In the genomic region with DNA sequence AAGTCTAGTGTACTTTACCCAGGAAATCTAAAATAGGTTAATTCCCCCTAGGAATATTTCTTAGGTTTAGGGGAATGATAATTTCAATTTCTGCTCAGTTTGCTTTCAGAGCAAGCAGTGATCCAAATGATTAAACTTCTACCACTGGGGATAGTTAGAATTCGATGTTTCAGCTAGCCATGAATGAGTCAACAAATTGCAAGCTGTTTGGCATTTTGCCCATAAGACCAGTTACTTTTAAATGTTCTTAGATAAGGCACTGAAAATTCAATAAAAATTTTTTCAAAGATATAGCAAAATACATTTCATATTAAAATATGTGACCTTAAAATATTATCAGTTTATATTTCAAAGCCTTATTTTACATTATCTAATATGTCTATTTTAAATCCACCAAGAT, we compare ENCODE assay signal across 25 cellular contexts.
DNase-seq lines count a peak whose midpoint lies in the region; ATAC-seq and TF ChIP-seq lines count a peak whose summit lies in the region.
"Had no signal": no experiment of that assay in that cellular context is flagged by ENCODE, and none has a peak within 500 bp of the region (broad histone marks: within the 10 kb centered on the region; RNA-seq: fewer than 3 reads in every experiment).

No MANE protein-coding gene starts in this region.

- DNase-seq in DMS 273 (lab: John Stamatoyannopoulos, UW; ENCODE audit: unreplicated experiment): peak; percentile 0
- no peak for DNase-seq in DMS 273 treated with DMSO at 0.1 percent for 48 hours (lab: John Stamatoyannopoulos, UW)
- DNase-seq in HT1080 (ENCODE audit: low read depth): peak; percentile 38
- DNase-seq in kidney tubule cell (ENCODE audit: low spot score): peak; percentile 52
- DNase-seq: activated CD4-positive, alpha-beta T cell treated with anti-CD3 and anti-CD28 coated beads, Interleukin-2, amount 10 ng/mL, durations not matched to agents 24 days and 14 days; activated CD8-positive, alpha-beta memory T cell treated with anti-CD3 and anti-CD28 coated beads, Interleukin-2, amount 10 ng/mL, durations not matched to agents 7 days and 5 days; activated naive CD8-positive, alpha-beta T cell treated with anti-CD3 and anti-CD28 coated beads for 36 hours; Caco-2; dermis blood vessel endothelial cell; HFFc6; kidney; mammary epithelial cell; MV-4-11; NCI-H2029; NCI-H526; occipital lobe; stimulated activated CD4-positive, alpha-beta T cell treated with anti-CD3 and anti-CD28 coated beads, Interleukin-4, amount 100 ng/mL, for 24 hours; T-cell; transverse colon had no signal

- TF ChIP-seq CTCF in VCaP (conservative IDR thresholded peaks at IDR 0.05): no peak

- peak overlapping the region; percentile 79 for H3K27ac ChIP-seq in VCaP
- H3K27ac ChIP-seq: HL-60, transverse colon had no signal

- no peak for ATAC-seq in GM21390 (IDR thresholded peaks at IDR 0.05; ENCODE audit: unreplicated experiment)
- ATAC-seq in HG03521 (IDR thresholded peaks at IDR 0.05; ENCODE audit: unreplicated experiment): no peak
- ATAC-seq in HG03565 (IDR thresholded peaks at IDR 0.05; ENCODE audit: unreplicated experiment): no peak
- ATAC-seq: activated CD8-positive, alpha-beta memory T cell treated with anti-CD3 and anti-CD28 coated beads, Interleukin-2, amount 10 ng/mL, durations not matched to agents 7 days and 5 days; K562; T-cell had no signal
